ENCODE assay signal across 9 cellular contexts in the genomic region with DNA sequence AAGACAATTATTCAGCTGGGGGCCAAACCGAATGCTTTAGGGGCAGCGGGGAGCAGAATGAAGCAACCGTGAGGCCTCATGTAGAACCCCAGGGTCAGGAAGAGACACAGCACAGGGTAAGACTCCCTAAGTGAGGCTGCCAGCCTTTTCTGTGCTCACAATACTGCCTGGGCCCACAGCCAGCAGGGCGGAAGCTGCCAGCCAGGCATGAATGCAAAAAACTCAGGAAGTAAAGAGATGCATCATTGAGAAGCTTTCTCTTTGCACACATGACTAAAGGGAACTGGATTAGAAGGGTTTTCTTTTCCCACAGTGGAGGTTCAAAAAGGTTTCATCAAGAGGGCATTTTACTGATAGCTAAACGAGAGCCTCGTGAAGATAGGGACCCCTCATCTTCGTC. TPM values are rescaled to one million over a fixed set of nuclear protein-coding genes. Genes with fewer than 3 reads are reported as not detected.
DNase-seq lines count a peak whose midpoint lies in the region; ATAC-seq, FAIRE-seq and TF ChIP-seq lines count a peak whose summit lies in the region.
"Had no signal": no experiment of that assay in that cellular context is flagged by ENCODE, and none has a peak within 500 bp of the region (broad histone marks: within the 10 kb centered on the region; RNA-seq: fewer than 3 reads in every experiment).

No MANE protein-coding gene starts in this region.

- peak; percentile 36 for FAIRE-seq in bronchial epithelial cell (lab: Jason Lieb, UNC)

- no peak for ATAC-seq in lung (ENCODE audit: insufficient read depth, low FRiP score)

- TF ChIP-seq CTCF in AG10803 (conservative IDR thresholded peaks at IDR 0.05; ENCODE audit: low read length) (no peak), bronchial epithelial cell (IDR thresholded peaks at IDR 0.05; ENCODE audit: insufficient read depth, low read length, severe bottlenecking) (no peak), lung (IDR thresholded peaks at IDR 0.05; ENCODE audit: control extremely low read depth, extremely low read depth) (no peak)

- no peaks in the 10 kb centered on the region for H3K27me3 ChIP-seq in bronchial epithelial cell (ENCODE audit: control insufficient read depth, insufficient read depth, low read length)
- H3K27me3 ChIP-seq in lung (ENCODE audit: control insufficient read depth, insufficient read depth) = no peaks in the 10 kb centered on the region
- H3K27me3 ChIP-seq in H7 (ENCODE audit: control insufficient read depth, insufficient read depth, low read length) = no peaks in the 10 kb centered on the region

- H3K36me3 ChIP-seq in bronchial epithelial cell (ENCODE audit: control insufficient read depth, insufficient read depth, low read length) = peaks cover 12% of the 10 kb centered on the region
- H3K36me3 ChIP-seq in lung (ENCODE audit: control insufficient read depth in 2 of 2, insufficient read depth in 2 of 2, low read length in 2 of 2) = no peaks in the 10 kb centered on the region
- H3K36me3 ChIP-seq in H7 (replicated peaks; ENCODE audit: control insufficient read depth, insufficient read depth, low read length) = no peaks in the 10 kb centered on the region

- WGBS in lung, 2 donors = 46 to 52% methylated on average over 7 of the region's 7 CpGs

- H3K4me1 ChIP-seq in lung (ENCODE audit: control insufficient read depth in 2 of 2, insufficient read depth in 2 of 2, low read length in 2 of 2) = no peaks in the 10 kb centered on the region

- H3K4me3 ChIP-seq in AG10803 (ENCODE audit: low read length) (no peak overlapping the region), bronchial epithelial cell (ENCODE audit: low read depth, low read length) (no peak overlapping the region), lung (no peak overlapping the region), H7 (ENCODE audit: insufficient read depth, low read depth, low read length) (no peak overlapping the region)

- H3K27ac ChIP-seq in lung (ENCODE audit: low read depth in 1 of 2, low read length in 1 of 2) = no peak overlapping the region

- DNase-seq in AG10803 (ENCODE audit: low read depth) (peak; percentile 73), NCI-H1105 (lab: John Stamatoyannopoulos, UW) (peak; percentile 69), bronchial epithelial cell (ENCODE audit: low read depth) (peak; percentile 84), lung (ENCODE audit: low spot score) (peak; percentile 52), H7 (no peak), NCI-H1048 (lab: John Stamatoyannopoulos, UW) (no peak)
- no peak for DNase-seq in stimulated activated CD4-positive, alpha-beta T cell treated with anti-CD3 and anti-CD28 coated beads, Interleukin-1b, Interleukin-23, amount 100 ng/mL, for 48 hours
- no peak for DNase-seq in activated CD4-positive, alpha-beta T cell treated with anti-CD3 and anti-CD28 coated beads, Interleukin-2, amount 50 U/mL, for 48 hours

- no peaks in the 10 kb centered on the region for H3K9me3 ChIP-seq in lung (ENCODE audit: control insufficient read depth in 2 of 2, insufficient read depth in 1 of 2, low read length in 1 of 2)

RNA-seq across cellular contexts. Expression of gene CA12, which starts 33.3 kb away (rescaled TPM):
- total RNA-seq in bronchial epithelial cell = 44.0 TPM in 2 replicates
- 1 to 10 TPM; 2.2 to 8.5 TPM for total RNA-seq in lung
- 10 to 100 TPM in 1 of 2 donors, 1 to 10 TPM in 1; 3.1 to 46.8 TPM for polyA plus RNA-seq in lung
- total RNA-seq in H7 (2014; rRNA removed; shearing (Covaris generic)) = 0.70 and 1.9 TPM in 2 replicates
- total RNA-seq: T-helper 2 cell treated with Interferon-gamma antibody and Interleukin-4, amounts not matched to agents 100 ng/mL and 5 ng/mL, for 36 hours had no signal

Comparison
In these comparisons a context has a peak if more than half of its experiments do, and no peak if none do; other contexts are left out.
1. DNase-seq: peak in AG10803 (single experiment), NCI-H1105 (single experiment), bronchial epithelial cell (single experiment) and lung (single experiment); none in stimulated activated CD4-positive, alpha-beta T cell treated with anti-CD3 and anti-CD28 coated beads, Interleukin-1b, Interleukin-23, amount 100 ng/mL, for 48 hours (single experiment), H7 (single experiment), NCI-H1048 (single experiment) and activated CD4-positive, alpha-beta T cell treated with anti-CD3 and anti-CD28 coated beads, Interleukin-2, amount 50 U/mL, for 48 hours (0 of 2).